ENCODE assay signal across 8 cellular contexts in genomic region chr21:35138665-35139381, GRCh38.
DNase-seq lines count a peak whose midpoint lies in the region; ATAC-seq and TF ChIP-seq lines count a peak whose summit lies in the region.

No MANE protein-coding gene starts in this region.

- H3K27me3 Mint-ChIP-seq in T-helper 2 cell treated with Interferon-gamma antibody and Interleukin-4, amounts not matched to agents 5 μg/mL and 100 μg/mL, for 36 hours (ENCODE audit: low read depth) = no peaks in the 10 kb centered on the region

- H3K4me1 ChIP-seq in mammary epithelial cell (ENCODE audit: insufficient read depth, low read length) = peaks cover 45% of the 10 kb centered on the region

- no peaks in the 10 kb centered on the region for H3K79me2 ChIP-seq in mammary epithelial cell (ENCODE audit: insufficient read depth, low read length)

- H3K36me3 Mint-ChIP-seq in T-helper 2 cell treated with Interferon-gamma antibody and Interleukin-4, amounts not matched to agents 5 μg/mL and 100 μg/mL, for 36 hours (ENCODE audit: low read depth) = no peaks in the 10 kb centered on the region

- in situ Hi-C loops in GM13977 (cut with MboI; ENCODE audit: low pct_unique_long_range_greater_than_20kb, low sequenced_read_pairs, unreplicated experiment) (no loop called here), mammary epithelial cell (cut with MboI; ENCODE audit: low sequenced_read_pairs in 2 of 2) (no loop called here)

- no peaks in the 10 kb centered on the region for H3K9me3 ChIP-seq in mammary epithelial cell (replicated peaks; ENCODE audit: insufficient read depth, low read length)

- no peaks in the 10 kb centered on the region for H3K27me3 ChIP-seq in mammary epithelial cell (ENCODE audit: insufficient read depth, low read length)

- WGBS in mammary epithelial cell (ENCODE audit: low coverage, missing lambda C conversion rate) = 1% methylated on average over 12 of the region's 12 CpGs

- no peak overlapping the region for H2AFZ ChIP-seq in mammary epithelial cell (ENCODE audit: low read depth, low read length)

- TSS peak; percentile 87 for BruUV-seq in mammary epithelial cell (replicated peaks; lab: Mats Ljungman, UMichigan)

- H3K9ac ChIP-seq in mammary epithelial cell (ENCODE audit: insufficient read depth, low read length) = peak overlapping the region; percentile 89

- dilution Hi-C loops in mammary epithelial cell (cut with HindIII; ENCODE audit: low sequenced_read_pairs) = no loop called here

- H3K4me3 ChIP-seq in mammary epithelial cell (replicated peaks in 1 of 3; ENCODE audit: insufficient read depth in 1 of 3, low read depth in 2 of 3, low read length in 3 of 3) = no peak overlapping the region

- no peaks in the 10 kb centered on the region for H3K9me3 Mint-ChIP-seq in T-helper 2 cell treated with Interferon-gamma antibody and Interleukin-4, amounts not matched to agents 5 μg/mL and 100 μg/mL, for 36 hours

- H3K4me3 Mint-ChIP-seq in T-helper 2 cell treated with Interferon-gamma antibody and Interleukin-4, amounts not matched to agents 5 μg/mL and 100 μg/mL, for 36 hours = peak overlapping the region; percentile 56

- ATAC-seq in HG03571 (IDR thresholded peaks at IDR 0.05; ENCODE audit: unreplicated experiment) (no peak), GM21515 (IDR thresholded peaks at IDR 0.05; ENCODE audit: unreplicated experiment) (no peak), HG02981 (IDR thresholded peaks at IDR 0.05; ENCODE audit: unreplicated experiment) (no peak)

- intact Hi-C loops in mammary epithelial cell (cut with micrococcal nuclease) (loop anchor here (1.0 to 5.0 kb wide), 11 partner anchors 8 to 803 kb away; no protein-coding TSS in a partner anchor), head of caudate nucleus (cut with DNase I) (no loop called here)

- peaks cover 17% of the 10 kb centered on the region for H3K4me1 Mint-ChIP-seq in T-helper 2 cell treated with Interferon-gamma antibody and Interleukin-4, amounts not matched to agents 5 μg/mL and 100 μg/mL, for 36 hours (ENCODE audit: low read depth)

- DNase-seq in GM13977 (ENCODE audit: low spot score) = peak; percentile 52
- peak; percentile 74 for DNase-seq in T-helper 2 cell treated with Interferon-gamma antibody and Interleukin-4, amounts not matched to agents 5 μg/mL and 100 μg/mL, for 36 hours (ENCODE audit: low spot score)
- peak; percentile 100 for DNase-seq in mammary epithelial cell
- peak; percentile 60 for DNase-seq in stimulated activated CD4-positive, alpha-beta T cell treated with anti-CD3 and anti-CD28 coated beads, Interleukin-4, amount 100 ng/mL, for 1 hour
- no peak for DNase-seq in head of caudate nucleus

- CTCF ChIA-PET in mammary epithelial cell (lab: Charles Lee; ENCODE audit: low non-redundant PET) = no interaction called here

- H3K27ac Mint-ChIP-seq in T-helper 2 cell treated with Interferon-gamma antibody and Interleukin-4, amounts not matched to agents 5 μg/mL and 100 μg/mL, for 36 hours = peak overlapping the region; percentile 68

- H3K4me2 ChIP-seq in mammary epithelial cell (ENCODE audit: insufficient read depth, low read depth, low read length) = peak overlapping the region; percentile 49

- peak overlapping the region; percentile 99 for H3K27ac ChIP-seq in mammary epithelial cell (ENCODE audit: insufficient read depth, low read depth, low read length)

- no peaks in the 10 kb centered on the region for H3K36me3 ChIP-seq in mammary epithelial cell (ENCODE audit: insufficient read depth, low read length)

- TF ChIP-seq CTCF in GM13977 (IDR thresholded peaks at IDR 0.05; ENCODE audit: extremely low read depth, insufficient read depth, missing control alignments) (no peak), mammary epithelial cell (conservative IDR thresholded peaks at IDR 0.05 in 1 of 2, IDR thresholded peaks at IDR 0.05 in 1 of 2; ENCODE audit: extremely low read depth in 1 of 2, insufficient read depth in 1 of 2, low read depth in 1 of 2, low read length in 2 of 2) (peak; percentile 26 to 51)

- H4K20me1 ChIP-seq in mammary epithelial cell (ENCODE audit: insufficient read depth, low read length) = no peaks in the 10 kb centered on the region

Comparison
In these comparisons a context has a peak if more than half of its experiments do, and no peak if none do; other contexts are left out.
1. DNase-seq: peak in GM13977 (single experiment), T-helper 2 cell treated with Interferon-gamma antibody and Interleukin-4, amounts not matched to agents 5 μg/mL and 100 μg/mL, for 36 hours (single experiment), mammary epithelial cell (single experiment) and stimulated activated CD4-positive, alpha-beta T cell treated with anti-CD3 and anti-CD28 coated beads, Interleukin-4, amount 100 ng/mL, for 1 hour (single experiment); none in head of caudate nucleus (0 of 42).